In the genomic region with DNA sequence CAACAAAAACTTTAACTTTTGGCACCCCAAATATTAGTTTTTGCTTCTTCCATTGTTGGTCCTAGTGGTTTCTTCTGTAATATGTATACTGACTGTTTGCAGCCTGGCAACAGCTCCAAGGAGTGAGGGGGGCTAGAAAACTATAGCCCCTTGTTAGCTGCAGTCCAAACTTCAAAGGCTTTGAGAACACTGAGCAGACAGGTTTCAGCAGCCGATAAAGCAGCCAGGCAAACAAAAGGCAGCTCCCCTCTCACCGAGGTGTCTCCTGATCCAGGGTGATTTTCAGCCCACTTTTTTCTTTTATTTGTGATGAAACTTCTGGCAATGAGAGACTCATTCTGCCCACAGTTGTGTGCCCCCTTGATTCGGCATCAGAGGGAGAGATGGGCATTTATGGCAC, we compare ENCODE assay signal across 37 cellular contexts.
"Had no signal": no experiment of that assay in that cellular context is flagged by ENCODE, and none has a peak within 500 bp of the region (broad histone marks: within the 10 kb centered on the region; RNA-seq: fewer than 3 reads in every experiment).

No MANE protein-coding gene starts in this region.

- H3K27me3 Mint-ChIP-seq: activated naive CD8-positive, alpha-beta T cell had no signal

- H3K4me3 ChIP-seq: PC-9 had no signal

- H3K27ac ChIP-seq: PC-9, RWPE1, VCaP had no signal

- ATAC-seq: activated naive CD8-positive, alpha-beta T cell treated with anti-CD3 and anti-CD28 coated beads, Interleukin-2, amount 50 U/mL, for 24 hours; activated T-cell treated with anti-CD3 and anti-CD28 coated beads, Interleukin-2, amount 50 U/mL, for 4 hours; Right ventricle myocardium inferior; SK-N-SH treated with all-trans-retinoic acid at 6 μM for 48 hours had no signal

- H3K4me2 ChIP-seq: PC-9 had no signal

- H3K4me3 Mint-ChIP-seq: activated B cell treated with CpG ODN at 0.5 μM for 24 hours; activated CD4-positive, alpha-beta memory T cell treated with anti-CD3 and anti-CD28 coated beads for 36 hours; activated naive CD4-positive, alpha-beta T cell treated with anti-CD3 and anti-CD28 coated beads for 36 hours; activated naive CD8-positive, alpha-beta T cell; activated naive CD8-positive, alpha-beta T cell treated with anti-CD3 and anti-CD28 coated beads, Interleukin-2, amount 50 U/mL, for 24 hours; activated T-cell treated with anti-CD3 and anti-CD28 coated beads, Interleukin-2, amount 50 U/mL, for 4 hours; activated T-helper 1 cell treated with anti-CD3 and anti-CD28 coated beads, Interleukin-12 subunit alpha, Interleukin-12 subunit beta, Interleukin-2, Interleukin-4 antibody, amounts not matched to agents 30 ng/mL and 10 ng/mL and 1 ng/mL, durations not matched to agents 14 hours and 24 hours and 36 hours; IgD-negative memory B cell had no signal

- DNase-seq: activated B cell treated with CpG ODN at 0.5 μM for 24 hours; activated CD4-positive, alpha-beta memory T cell treated with anti-CD3 and anti-CD28 coated beads for 36 hours; activated CD4-positive, alpha-beta T cell treated with anti-CD3 and anti-CD28 coated beads for 4 hours; activated CD4-positive, alpha-beta T cell treated with anti-CD3 and anti-CD28 coated beads, Interleukin-2, amount 50 U/mL, for 1 hour; activated CD4-positive, CD25-positive, alpha-beta regulatory T cell treated with anti-CD3 and anti-CD28 coated beads, Interleukin-2, amount 50 U/mL, for 72 hours; activated CD8-positive, alpha-beta memory T cell treated with anti-CD3 and anti-CD28 coated beads, Interleukin-2, amount 50 U/mL, for 4 hours; activated gamma-delta T cell treated with Interleukin-2 at 50 U/mL for 16 hours; activated naive CD4-positive, alpha-beta T cell treated with anti-CD3 and anti-CD28 coated beads for 36 hours; activated naive CD8-positive, alpha-beta T cell treated with anti-CD3 and anti-CD28 coated beads, Interleukin-2, amount 50 U/mL, for 24 hours; activated T-cell treated with anti-CD3 and anti-CD28 coated beads for 4 hours; activated T-cell treated with anti-CD3 and anti-CD28 coated beads, Interleukin-2, amount 50 U/mL, for 4 hours; anterior cingulate cortex; caudate nucleus; Kasumi-1; KBM-7; MM.1S; MV-4-11; NCI-H1092; NCI-H2029; NCI-H345; NCI-H748 treated with DMSO at 0.1 percent for 48 hours; NK-92 treated with Interleukin-12 subunit alpha and Interleukin-12 subunit beta, amount 100 ng/mL, for 24 hours; PC-9; SIG-M5; T-helper 1 cell; T-helper 2 cell; T-helper 9 cell had no signal

- H3K9me3 Mint-ChIP-seq: activated B cell treated with CpG ODN at 0.5 μM for 24 hours; activated CD4-positive, alpha-beta memory T cell treated with anti-CD3 and anti-CD28 coated beads for 36 hours; activated naive CD4-positive, alpha-beta T cell treated with anti-CD3 and anti-CD28 coated beads for 36 hours; IgD-negative memory B cell had no signal

- FAIRE-seq: bronchial epithelial cell, RCC 7860 had no signal

- H3K27ac Mint-ChIP-seq: activated B cell treated with CpG ODN at 0.5 μM for 24 hours; activated CD4-positive, alpha-beta memory T cell treated with anti-CD3 and anti-CD28 coated beads for 36 hours; activated naive CD4-positive, alpha-beta T cell treated with anti-CD3 and anti-CD28 coated beads for 36 hours; activated naive CD8-positive, alpha-beta T cell; activated naive CD8-positive, alpha-beta T cell treated with anti-CD3 and anti-CD28 coated beads, Interleukin-2, amount 50 U/mL, for 24 hours; activated T-helper 1 cell treated with anti-CD3 and anti-CD28 coated beads, Interleukin-12 subunit alpha, Interleukin-12 subunit beta, Interleukin-2, Interleukin-4 antibody, amounts not matched to agents 30 ng/mL and 10 ng/mL and 1 ng/mL, durations not matched to agents 14 hours and 24 hours and 36 hours; IgD-negative memory B cell had no signal

- H2AFZ ChIP-seq: PC-9 had no signal

- H3K36me3 Mint-ChIP-seq: activated CD4-positive, alpha-beta memory T cell treated with anti-CD3 and anti-CD28 coated beads for 36 hours; activated naive CD8-positive, alpha-beta T cell; brain; IgD-negative memory B cell had no signal
